Comparison of ENCODE assay signal across 8 cellular contexts in the genomic region with DNA sequence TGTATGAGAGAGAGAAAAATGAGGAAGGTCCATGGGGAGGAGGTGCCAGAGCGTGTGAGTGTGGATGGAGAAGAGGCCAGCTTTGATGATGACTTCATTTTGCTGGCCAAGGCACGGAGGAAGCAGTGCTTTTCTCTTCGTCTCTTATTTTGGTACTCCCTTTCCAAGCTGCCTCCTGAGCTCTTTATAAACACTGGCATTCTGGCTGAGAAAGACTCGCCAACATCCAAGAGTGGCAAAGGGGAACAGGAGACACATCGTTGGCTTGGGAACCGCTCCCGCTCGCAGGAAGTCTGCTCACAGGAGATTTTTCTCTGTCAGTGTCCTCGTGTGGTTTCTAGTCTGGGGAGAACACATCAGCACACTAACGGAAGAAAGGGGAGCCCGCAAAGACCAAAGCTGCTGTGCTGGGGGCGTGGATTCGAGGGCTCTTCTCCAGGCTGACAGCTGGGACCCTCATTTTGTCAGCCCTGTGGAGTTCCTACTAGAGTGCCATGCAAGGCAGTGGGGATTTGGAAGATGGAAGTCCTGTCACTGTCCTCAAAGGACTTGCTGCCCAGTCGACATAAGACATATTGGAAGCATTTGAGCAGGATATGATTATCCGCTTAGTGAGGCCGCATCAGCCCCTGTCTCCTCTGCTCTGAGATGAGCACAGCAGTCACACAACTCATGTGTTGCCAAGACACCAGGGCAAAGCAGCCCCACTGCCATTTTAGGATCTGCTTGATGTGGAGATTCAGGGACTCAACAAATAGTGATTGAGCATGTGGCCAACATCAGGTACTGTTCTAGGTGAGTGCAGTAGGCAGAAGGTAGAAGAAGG.
DNase-seq lines count a peak whose midpoint lies in the region; ATAC-seq and TF ChIP-seq lines count a peak whose summit lies in the region.

No MANE protein-coding gene starts in this region.

- no peak for TF ChIP-seq CTCF in neutrophil (IDR thresholded peaks at IDR 0.05)

- DNase-seq in NCI-H82 (lab: John Stamatoyannopoulos, UW) (peak; percentile 94), hepatic stellate cell (ENCODE audit: low spot score) (no peak)
- no peak for DNase-seq in activated CD8-positive, alpha-beta memory T cell treated with anti-CD3 and anti-CD28 coated beads, Interleukin-2, amount 50 U/mL, for 48 hours
- DNase-seq in effector memory CD8-positive, alpha-beta T cell, result no peak

- peaks cover 74 to 84% (median 76%) of the 10 kb centered on the region in 10 experiments for H3K4me1 ChIP-seq in BLaER1 treated with 17β-estradiol and CSF1 and Interleukin-3, amounts not matched to agents 10 nM and 100 nM
- peaks cover 68 to 71% of the 10 kb centered on the region in 2 experiments for H3K4me1 ChIP-seq in neutrophil (ENCODE audit: control insufficient read depth in 1 of 2, insufficient read depth in 1 of 2, low read depth in 1 of 2, low read length in 1 of 2)

- H3K9me3 ChIP-seq in BLaER1 treated with 17β-estradiol and CSF1 and Interleukin-3, amounts not matched to agents 10 nM and 100 nM (replicated peaks in 1 of 11), result no peaks in the 10 kb centered on the region
- no peaks in the 10 kb centered on the region for H3K9me3 ChIP-seq in neutrophil

- peaks cover 0 to 28% (median 0%) of the 10 kb centered on the region in 11 experiments; a peak in 9 of 22 replicates for H3K36me3 ChIP-seq in BLaER1 treated with 17β-estradiol and CSF1 and Interleukin-3, amounts not matched to agents 10 nM and 100 nM
- H3K36me3 ChIP-seq in neutrophil, result peaks cover 33% of the 10 kb centered on the region

- H3K9ac ChIP-seq in BLaER1 treated with 17β-estradiol and CSF1 and Interleukin-3, amounts not matched to agents 10 nM and 100 nM, result peak overlapping the region; percentile 48 to 90 (median 78); a peak in 21 of 22 replicates

- H3K4me1 Mint-ChIP-seq in dendritic cell treated with granulocyte-macrophage colony-stimulating factor and Interleukin-4, amounts not matched to agents 40 ng/mL and 50 ng/mL, for 4 days (ENCODE audit: low read depth), result peaks cover 54% of the 10 kb centered on the region
- peaks cover 10 to 23% of the 10 kb centered on the region in 2 donors for H3K4me1 Mint-ChIP-seq in effector memory CD8-positive, alpha-beta T cell (ENCODE audit: low read depth in 2 of 2)

- peak overlapping the region in 9 of 10 experiments; percentile 3 to 61 (median 39); a peak in 14 of 20 replicates for H3K4me3 ChIP-seq in BLaER1 treated with 17β-estradiol and CSF1 and Interleukin-3, amounts not matched to agents 10 nM and 100 nM
- H3K4me3 ChIP-seq in neutrophil (ENCODE audit: low read depth in 1 of 2, low read length in 1 of 2), result peak overlapping the region in 1 of 2 experiments; percentile 25

- intact Hi-C loops in dendritic cell treated with granulocyte-macrophage colony-stimulating factor and Interleukin-4, amounts not matched to agents 40 ng/mL and 50 ng/mL, for 4 days (cut with micrococcal nuclease), result no loop called here

- peaks cover 0 to 79% (median 0%) of the 10 kb centered on the region in 11 experiments; a peak in 4 of 22 replicates for H4K20me1 ChIP-seq in BLaER1 treated with 17β-estradiol and CSF1 and Interleukin-3, amounts not matched to agents 10 nM and 100 nM

- H3K27me3 ChIP-seq in BLaER1 treated with 17β-estradiol and CSF1 and Interleukin-3, amounts not matched to agents 10 nM and 100 nM, result no peaks in the 10 kb centered on the region
- H3K27me3 ChIP-seq in neutrophil, result no peaks in the 10 kb centered on the region

- H3K9me3 Mint-ChIP-seq in dendritic cell treated with granulocyte-macrophage colony-stimulating factor and Interleukin-4, amounts not matched to agents 40 ng/mL and 50 ng/mL, for 4 days, result no peaks in the 10 kb centered on the region
- no peaks in the 10 kb centered on the region for H3K9me3 Mint-ChIP-seq in effector memory CD8-positive, alpha-beta T cell

- peak overlapping the region; percentile 84 for H3K27ac Mint-ChIP-seq in dendritic cell treated with granulocyte-macrophage colony-stimulating factor and Interleukin-4, amounts not matched to agents 40 ng/mL and 50 ng/mL, for 4 days
- H3K27ac Mint-ChIP-seq in effector memory CD8-positive, alpha-beta T cell, result no peak overlapping the region

- H3K4me3 Mint-ChIP-seq in dendritic cell treated with granulocyte-macrophage colony-stimulating factor and Interleukin-4, amounts not matched to agents 40 ng/mL and 50 ng/mL, for 4 days, result peak overlapping the region; percentile 56
- H3K4me3 Mint-ChIP-seq in effector memory CD8-positive, alpha-beta T cell, result peak overlapping the region in 1 of 2 donors; percentile 3

- H3K36me3 Mint-ChIP-seq in dendritic cell treated with granulocyte-macrophage colony-stimulating factor and Interleukin-4, amounts not matched to agents 40 ng/mL and 50 ng/mL, for 4 days (ENCODE audit: low read depth), result peaks cover 11% of the 10 kb centered on the region
- no peaks in the 10 kb centered on the region for H3K36me3 Mint-ChIP-seq in effector memory CD8-positive, alpha-beta T cell (ENCODE audit: insufficient read depth)

- peak overlapping the region; percentile 37 to 98 (median 90); a peak in 21 of 22 replicates for H3K27ac ChIP-seq in BLaER1 treated with 17β-estradiol and CSF1 and Interleukin-3, amounts not matched to agents 10 nM and 100 nM
- peak overlapping the region; percentile 80 for H3K27ac ChIP-seq in neutrophil

- H3K27me3 Mint-ChIP-seq in dendritic cell treated with granulocyte-macrophage colony-stimulating factor and Interleukin-4, amounts not matched to agents 40 ng/mL and 50 ng/mL, for 4 days, result no peaks in the 10 kb centered on the region
- H3K27me3 Mint-ChIP-seq in effector memory CD8-positive, alpha-beta T cell, result no peaks in the 10 kb centered on the region

- peak overlapping the region; percentile 81 to 98 (median 94) for H3K4me2 ChIP-seq in BLaER1 treated with 17β-estradiol and CSF1 and Interleukin-3, amounts not matched to agents 10 nM and 100 nM

- ATAC-seq in GM19455 (IDR thresholded peaks at IDR 0.05; ENCODE audit: unreplicated experiment), result no peak
- ATAC-seq in effector memory CD8-positive, alpha-beta T cell (replicated peaks), result no peak
